In the genomic region with DNA sequence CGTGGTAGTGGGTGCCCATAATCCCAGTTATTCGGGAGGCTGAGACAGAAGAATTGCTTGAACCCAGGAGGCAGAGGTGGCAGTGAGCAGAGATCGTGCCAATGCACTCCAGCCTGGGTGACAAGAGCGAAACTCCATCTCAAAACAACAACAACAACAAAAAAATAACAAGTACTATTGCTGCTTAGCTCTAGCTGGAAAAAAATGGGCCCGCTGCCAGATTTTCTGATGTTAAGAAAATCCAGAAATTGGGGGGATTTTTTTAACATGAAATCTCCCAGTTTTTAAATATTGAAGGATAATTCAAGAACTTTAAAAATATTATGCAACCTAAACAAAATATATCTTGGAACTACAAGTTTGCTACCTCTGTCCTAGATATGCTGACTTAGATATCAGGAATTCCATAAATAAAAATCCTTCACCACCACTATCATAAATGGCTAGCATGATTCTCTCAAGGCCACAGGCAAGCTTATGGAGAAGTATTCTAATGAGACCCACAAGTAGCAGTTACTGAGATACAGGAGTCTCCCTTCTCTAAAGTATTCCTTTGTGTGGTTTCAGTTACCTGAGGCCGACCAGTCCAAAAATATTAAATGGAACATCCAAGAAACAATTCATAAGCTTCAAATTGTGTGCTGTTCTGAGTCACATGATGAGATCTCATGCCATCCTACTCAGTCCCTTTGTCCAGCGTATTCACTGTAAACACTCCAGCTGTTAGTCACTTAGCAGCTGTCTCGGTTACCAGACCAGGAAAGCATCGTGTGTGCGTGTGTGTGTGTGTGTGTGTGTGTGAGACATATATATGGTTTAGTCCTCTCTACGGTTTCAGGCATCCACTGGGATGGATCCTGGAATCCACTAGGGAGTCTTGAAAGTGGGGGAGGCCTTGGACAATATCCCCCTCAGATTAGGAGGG, we compare ENCODE assay signal across 11 cellular contexts.
DNase-seq lines count a peak whose midpoint lies in the region; ATAC-seq and TF ChIP-seq lines count a peak whose summit lies in the region.
"Had no signal": no experiment of that assay in that cellular context is flagged by ENCODE, and none has a peak within 500 bp of the region (broad histone marks: within the 10 kb centered on the region; RNA-seq: fewer than 3 reads in every experiment).

No MANE protein-coding gene starts in this region.

- TF ChIP-seq CTCF in nephron progenitor cell (IDR thresholded peaks at IDR 0.05), result no peak
- no peak for TF ChIP-seq CTCF in Caco-2 (IDR thresholded peaks at IDR 0.05; ENCODE audit: insufficient read depth in 1 of 2, low read depth in 1 of 2, low read length in 1 of 2, severe bottlenecking in 1 of 2, unreplicated experiment in 1 of 2)

- POLR2A ChIA-PET in Caco-2 (lab: Charles Lee), result no interaction called here

- DNase-seq in GM23248 (peak; percentile 46), NCI-H2196 treated with DMSO at 0.1 percent for 48 hours (lab: John Stamatoyannopoulos, UW; ENCODE audit: unreplicated experiment) (peak; percentile 91), dedifferentiated amniotic fluid mesenchymal stem cell (ENCODE audit: extremely low spot score) (peak; percentile 37), nephron progenitor cell (peak; percentile 30), Caco-2 (no peak), NOMO-1 (lab: John Stamatoyannopoulos, UW; ENCODE audit: unreplicated experiment in 2 of 2) (no peak)
- DNase-seq: Karpas-422, SK-N-SH had no signal

- in situ Hi-C loops in GM23248 (cut with MboI), result no loop called here

- no peaks in the 10 kb centered on the region for H4K20me1 ChIP-seq in GM23248 (ENCODE audit: insufficient read depth)

- H3K4me3 Mint-ChIP-seq in nephron progenitor cell (peak overlapping the region; percentile 24), Caco-2 (ENCODE audit: unreplicated experiment) (no peak overlapping the region)

- H3K27me3 Mint-ChIP-seq in nephron progenitor cell (ENCODE audit: low read depth, poor library complexity) (peaks cover 4% of the 10 kb centered on the region), Caco-2 (ENCODE audit: insufficient read depth, unreplicated experiment) (no peaks in the 10 kb centered on the region)

- no peak overlapping the region for H3K9ac ChIP-seq in GM23248
- H3K9ac ChIP-seq: SK-N-SH had no signal

- H3K4me1 ChIP-seq in GM23248 (ENCODE audit: insufficient read depth) (no peaks in the 10 kb centered on the region), Caco-2 (peaks cover 33% of the 10 kb centered on the region)

- BruUV-seq in Caco-2 (replicated peaks; lab: Mats Ljungman, UMichigan), result no TSS peak

- H3K9me3 Mint-ChIP-seq in nephron progenitor cell (peaks cover 8% of the 10 kb centered on the region), Caco-2 (ENCODE audit: unreplicated experiment) (peaks cover 21% of the 10 kb centered on the region)

- H3K36me3 Mint-ChIP-seq in nephron progenitor cell (ENCODE audit: low read depth) (no peaks in the 10 kb centered on the region), Caco-2 (ENCODE audit: insufficient read depth, unreplicated experiment) (peaks cover 13% of the 10 kb centered on the region)

- H3K36me3 ChIP-seq in GM23248 (ENCODE audit: low read depth) (no peaks in the 10 kb centered on the region), Caco-2 (ENCODE audit: control insufficient read depth, insufficient read depth, low read length) (no peaks in the 10 kb centered on the region)

- H3K4me1 Mint-ChIP-seq in nephron progenitor cell, result peaks cover 50% of the 10 kb centered on the region
- H3K4me1 Mint-ChIP-seq in Caco-2 (ENCODE audit: low read depth, unreplicated experiment), result peaks cover 21% of the 10 kb centered on the region

- H3K27me3 ChIP-seq in GM23248 (replicated peaks; ENCODE audit: insufficient read depth) (no peaks in the 10 kb centered on the region), Caco-2 (replicated peaks; ENCODE audit: control insufficient read depth, insufficient read depth, low read length) (no peaks in the 10 kb centered on the region)

- ATAC-seq in HG02798 (IDR thresholded peaks at IDR 0.05; ENCODE audit: poor library complexity, unreplicated experiment) (no peak), GM18502 (IDR thresholded peaks at IDR 0.05; ENCODE audit: poor library complexity, unreplicated experiment) (no peak)

- no peaks in the 10 kb centered on the region for H3F3A ChIP-seq in GM23248 (ENCODE audit: insufficient read depth)

- no peak overlapping the region for H3K27ac ChIP-seq in GM23248

- intact Hi-C loops in Caco-2 (cut with micrococcal nuclease; ENCODE audit: unreplicated experiment), result no loop called here

- H3K4me3 ChIP-seq in GM23248 (no peak overlapping the region), Caco-2 (ENCODE audit: low read depth, low read length) (no peak overlapping the region)
- H3K4me3 ChIP-seq: lung had no signal

- peak overlapping the region; percentile 99 for H3K27ac Mint-ChIP-seq in nephron progenitor cell
- H3K27ac Mint-ChIP-seq in Caco-2 (ENCODE audit: unreplicated experiment), result no peak overlapping the region

- WGBS in GM23248 (ENCODE audit: low coverage in 1 of 2, low lambda C conversion rate in 2 of 2, missing lambda C conversion rate in 2 of 2), 2 experiments, result 58% methylated on average over 11 of the region's 11 CpGs

- no peaks in the 10 kb centered on the region for H3K9me3 ChIP-seq in GM23248 (ENCODE audit: low read depth)
- H3K9me3 ChIP-seq in Caco-2, result peaks cover 9% of the 10 kb centered on the region; the same call in 1 of the 2 replicates
- H3K9me3 ChIP-seq: SK-N-SH had no signal

- CTCF ChIA-PET in Caco-2 (lab: Charles Lee), result interaction anchor here (0.5 kb wide), 1 partner anchor 80 kb away, joined by 5 read pairs; no protein-coding TSS in a partner anchor

- H3K9me2 ChIP-seq in GM23248 (ENCODE audit: insufficient read depth), result no peaks in the 10 kb centered on the region
- H3K9me2 ChIP-seq: SK-N-SH had no signal

- no peak overlapping the region for H3K4me2 ChIP-seq in GM23248 (ENCODE audit: unreplicated experiment)
- H3K4me2 ChIP-seq: SK-N-SH had no signal

- H2AFZ ChIP-seq in GM23248, result no peak overlapping the region

- no peaks in the 10 kb centered on the region for H3K79me2 ChIP-seq in GM23248 (ENCODE audit: insufficient read depth)

Comparison
In these comparisons a context has a peak if more than half of its experiments do, and no peak if none do; other contexts are left out.
1. DNase-seq: peak in GM23248 (single experiment), NCI-H2196 treated with DMSO at 0.1 percent for 48 hours (single experiment), dedifferentiated amniotic fluid mesenchymal stem cell (single experiment) and nephron progenitor cell (single experiment); none in Caco-2 (0 of 2) and NOMO-1 (0 of 2).